In the genomic region with DNA sequence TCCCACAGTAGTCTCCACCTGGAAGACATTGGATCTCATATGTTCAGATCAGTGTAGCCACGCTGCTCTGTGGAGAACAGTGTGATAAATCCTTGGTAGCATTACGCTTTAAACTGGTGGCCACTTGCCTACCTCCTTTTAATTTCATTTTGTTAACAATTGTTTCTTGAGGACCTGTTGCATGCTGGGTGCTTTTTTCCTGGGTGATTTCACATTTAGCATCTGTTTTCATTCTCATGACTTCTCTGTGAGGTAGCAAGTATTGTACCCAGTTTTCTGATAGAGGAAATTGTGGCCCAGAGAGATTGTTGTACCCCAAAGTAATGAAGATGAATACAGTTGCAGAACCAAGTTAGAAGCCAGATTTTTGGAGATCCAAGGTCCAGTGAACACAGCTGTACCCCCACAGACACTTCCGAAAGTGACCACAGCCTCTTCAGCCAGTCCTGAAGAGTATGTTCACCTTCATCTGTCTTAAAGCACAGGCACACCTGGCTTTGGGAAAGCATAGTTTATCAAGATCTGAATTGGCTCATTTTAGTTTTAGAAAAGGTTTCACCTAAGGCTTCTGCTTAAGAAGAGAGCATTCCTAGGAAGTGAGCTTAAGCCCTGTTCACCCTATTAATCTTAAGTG, we compare ENCODE assay signal across 10 cellular contexts.
A peak's percentile ranks its signal among the peaks of the same experiment; 100 is the strongest.
DNase-seq lines count a peak whose midpoint lies in the region; ATAC-seq and TF ChIP-seq lines count a peak whose summit lies in the region.
"Had no signal": no experiment of that assay in that cellular context is flagged by ENCODE, and none has a peak within 500 bp of the region (broad histone marks: within the 10 kb centered on the region; RNA-seq: fewer than 3 reads in every experiment).

No MANE protein-coding gene starts in this region.

- H3K4me1 ChIP-seq in neutrophil (ENCODE audit: control insufficient read depth in 1 of 2, insufficient read depth in 1 of 2, low read depth in 1 of 2, low read length in 1 of 2) (peaks cover 34 to 51% of the 10 kb centered on the region in 2 experiments), PC-9 (replicated peaks; ENCODE audit: insufficient read depth) (no peaks in the 10 kb centered on the region)

- no peaks in the 10 kb centered on the region for H3K79me2 ChIP-seq in PC-9 (ENCODE audit: low read depth)

- no peaks in the 10 kb centered on the region for H3K9me3 ChIP-seq in SK-N-MC (ENCODE audit: low read depth, low read length)
- H3K9me3 ChIP-seq in neutrophil: no peaks in the 10 kb centered on the region
- no peaks in the 10 kb centered on the region for H3K9me3 ChIP-seq in PC-9 (ENCODE audit: insufficient read depth, low read depth)

- peak overlapping the region; percentile 42 for H3K9ac ChIP-seq in SK-N-MC (ENCODE audit: insufficient read length)

- TF ChIP-seq CTCF in neutrophil (IDR thresholded peaks at IDR 0.05) (no peak), PC-9 (conservative IDR thresholded peaks at IDR 0.05) (no peak)

- H3K4me3 ChIP-seq in SK-N-MC: peak overlapping the region; percentile 72
- H3K4me3 ChIP-seq in neutrophil (ENCODE audit: low read depth in 1 of 2, low read length in 1 of 2): no peak overlapping the region
- H3K4me3 ChIP-seq in PC-9: no peak overlapping the region

- no peaks in the 10 kb centered on the region for H3F3A ChIP-seq in PC-9 (ENCODE audit: insufficient read depth, low read depth)

- no peaks in the 10 kb centered on the region for H3K9me2 ChIP-seq in PC-9 (ENCODE audit: insufficient read depth)

- CTCF ChIA-PET in PC-9 (lab: Charles Lee): no interaction called here

- no peak overlapping the region for H3K4me2 ChIP-seq in PC-9

- POLR2A ChIA-PET in PC-9 (lab: Charles Lee; ENCODE audit: unreplicated experiment): no interaction called here

- DNase-seq in SK-N-MC (ENCODE audit: low read depth, low spot score) (no peak), PC-9 (no peak), CD1c-positive myeloid dendritic cell (ENCODE audit: extremely low spot score) (no peak), cortex of kidney (lab: John Stamatoyannopoulos, UW) (no peak), pons (ENCODE audit: low spot score) (no peak)
- DNase-seq: amygdala, NCI-H1436 had no signal

- no peak overlapping the region for H2AFZ ChIP-seq in PC-9

- no peaks in the 10 kb centered on the region for H4K20me1 ChIP-seq in PC-9 (ENCODE audit: insufficient read depth)

- intact Hi-C loops in PC-9 (cut with micrococcal nuclease; ENCODE audit: unreplicated experiment): no loop called here

- ATAC-seq in GM18498 (IDR thresholded peaks at IDR 0.05; ENCODE audit: unreplicated experiment) (peak; percentile 26), GM21723 (IDR thresholded peaks at IDR 0.05; ENCODE audit: unreplicated experiment) (peak; percentile 40)

- H3K27ac ChIP-seq in SK-N-MC: peak overlapping the region; percentile 83; the same call in 1 of the 2 replicates
- H3K27ac ChIP-seq in neutrophil: peak overlapping the region; percentile 73
- no peak overlapping the region for H3K27ac ChIP-seq in PC-9

- BruUV-seq in PC-9 (replicated peaks; lab: Mats Ljungman, UMichigan): no TSS peak

- H3K27me3 ChIP-seq in neutrophil: no peaks in the 10 kb centered on the region
- peaks cover 13% of the 10 kb centered on the region for H3K27me3 ChIP-seq in PC-9 (ENCODE audit: insufficient read depth, low read depth)

- no peaks in the 10 kb centered on the region for H3K36me3 ChIP-seq in SK-N-MC (ENCODE audit: insufficient read depth, low read length)
- no peaks in the 10 kb centered on the region for H3K36me3 ChIP-seq in neutrophil
- no peaks in the 10 kb centered on the region for H3K36me3 ChIP-seq in PC-9 (ENCODE audit: low read depth)
